Comparison of ENCODE assay signal across 1 cellular context in genomic region chr3:143121240-143122088, GRCh38.
TF ChIP-seq lines count a peak whose summit lies in the region.

No MANE protein-coding gene starts in this region.

TF ChIP-seq in H1, 55 proteins besides CTCF, POLR2A, EP300 and RAD21 (continued from another document):
- TF ChIP-seq E2F6 (IDR thresholded peaks at IDR 0.05) (peak; percentile 92), MAX (IDR thresholded peaks at IDR 0.05) (peak; percentile 95), JUND (IDR thresholded peaks at IDR 0.05; ENCODE audit: low read length) (peak; percentile 26; the same call in 1 of the 2 replicates)
TF ChIP-seq in H1: peak in this region for 5.
